17 cellular contexts compared by ENCODE assay signal in the genomic region with DNA sequence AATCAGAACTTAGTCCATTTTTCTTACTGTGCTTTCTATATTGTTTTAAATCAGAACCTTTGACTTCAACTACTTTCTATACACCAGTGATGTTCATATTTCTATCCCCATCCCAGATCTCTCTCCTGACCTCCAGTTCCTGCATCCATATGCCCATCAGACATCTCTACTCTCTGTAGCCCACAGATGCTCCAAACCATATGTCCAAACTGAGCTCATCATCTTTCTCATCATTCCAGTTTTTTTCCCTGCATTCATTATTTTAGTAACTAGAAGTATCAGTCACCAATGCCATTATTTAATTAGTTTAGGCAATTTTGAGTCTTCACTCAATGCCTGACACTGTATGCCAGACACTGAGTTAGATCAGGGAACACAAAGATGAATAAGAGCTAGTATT. TPM values are rescaled to one million over a fixed set of nuclear protein-coding genes. Genes with fewer than 3 reads are reported as not detected.
DNase-seq lines count a peak whose midpoint lies in the region; ATAC-seq and TF ChIP-seq lines count a peak whose summit lies in the region.
"Had no signal": no experiment of that assay in that cellular context is flagged by ENCODE, and none has a peak within 500 bp of the region (broad histone marks: within the 10 kb centered on the region; RNA-seq: fewer than 3 reads in every experiment).

No MANE protein-coding gene starts in this region.

- intact Hi-C loops in IMR-90 (cut with micrococcal nuclease), result no loop called here

- TF ChIP-seq CTCF in IMR-90 (conservative IDR thresholded peaks at IDR 0.05; ENCODE audit: low read depth, low read length), result no peak
- no peak for TF ChIP-seq CTCF in glutamatergic neuron (IDR thresholded peaks at IDR 0.05; ENCODE audit: partially characterized antibody, unreplicated experiment)

- no peak for TF ChIP-seq RAD21 in IMR-90 (IDR thresholded peaks at IDR 0.05; ENCODE audit: low read length)

- peak overlapping the region; percentile 2 for H3K27ac Mint-ChIP-seq in glutamatergic neuron (ENCODE audit: unreplicated experiment)
- H3K27ac Mint-ChIP-seq in activated CD4-positive, alpha-beta T cell treated with anti-CD3 and anti-CD28 coated beads, Interleukin-2, amount 10 ng/mL, durations not matched to agents 7 days and 5 days, result no peak overlapping the region
- H3K27ac Mint-ChIP-seq: CD4-positive, alpha-beta memory T cell; H9 had no signal

- no peak overlapping the region for H3K18ac ChIP-seq in IMR-90 (ENCODE audit: low read depth, low read length)

- POLR2A ChIA-PET in IMR-90 (lab: Charles Lee; ENCODE audit: unreplicated experiment), result no interaction called here
- POLR2A ChIA-PET in activated CD4-positive, alpha-beta T cell treated with anti-CD3 and anti-CD28 coated beads, Interleukin-2, amount 10 ng/mL, durations not matched to agents 7 days and 5 days (lab: Charles Lee), result interaction anchor here (0.5 kb wide), 1 partner anchor 235 kb away, joined by 3 read pairs; no protein-coding TSS in a partner anchor

- H4K8ac ChIP-seq in IMR-90 (ENCODE audit: low read depth in 2 of 2, low read length in 2 of 2), result no peak overlapping the region

- H3K9ac ChIP-seq in IMR-90 (ENCODE audit: low read depth, low read length), result no peak overlapping the region
- H3K9ac ChIP-seq: BLaER1 had no signal

- no peaks in the 10 kb centered on the region for H3K9me3 ChIP-seq in IMR-90 (ENCODE audit: control insufficient read depth, insufficient read depth, low read length)
- H3K9me3 ChIP-seq: BLaER1 had no signal

- H3K4ac ChIP-seq in IMR-90 (ENCODE audit: low read depth, low read length), result peak overlapping the region; percentile 31; the same call in 1 of the 2 replicates

- H3K4me2 ChIP-seq in IMR-90 (ENCODE audit: low read depth, low read length), result no peak overlapping the region
- H3K4me2 ChIP-seq: BLaER1 had no signal

- TF ChIP-seq POLR2A in IMR-90 (IDR thresholded peaks at IDR 0.05; ENCODE audit: low read depth, low read length), result no peak

- H2AFZ ChIP-seq in IMR-90 (replicated peaks; ENCODE audit: low read length, poor library complexity), result no peak overlapping the region

- no peak overlapping the region for H2BK5ac ChIP-seq in IMR-90 (ENCODE audit: low read depth, low read length, poor library complexity, severe bottlenecking)

- H2BK20ac ChIP-seq in IMR-90 (ENCODE audit: low read depth, low read length), result peak overlapping the region; percentile 34; the same call in 1 of the 2 replicates

- H3K36me3 Mint-ChIP-seq in glutamatergic neuron (ENCODE audit: unreplicated experiment), result no peaks in the 10 kb centered on the region
- peaks cover 2% of the 10 kb centered on the region for H3K36me3 Mint-ChIP-seq in activated CD4-positive, alpha-beta T cell treated with anti-CD3 and anti-CD28 coated beads, Interleukin-2, amount 10 ng/mL, durations not matched to agents 7 days and 5 days (ENCODE audit: low read depth)
- H3K36me3 Mint-ChIP-seq: CD14-positive monocyte; CD4-positive, alpha-beta memory T cell had no signal

- no peak overlapping the region for H3K14ac ChIP-seq in IMR-90 (replicated peaks; ENCODE audit: low read depth, low read length)

- no peak overlapping the region for H2AK9ac ChIP-seq in IMR-90 (replicated peaks; ENCODE audit: low read depth, low read length, poor library complexity)

- dilution Hi-C loops in IMR-90 (cut with HindIII; ENCODE audit: low sequenced_read_pairs, unreplicated experiment), result no loop called here

- H3K27me3 Mint-ChIP-seq in glutamatergic neuron (ENCODE audit: unreplicated experiment), result no peaks in the 10 kb centered on the region
- H3K27me3 Mint-ChIP-seq in activated CD4-positive, alpha-beta T cell treated with anti-CD3 and anti-CD28 coated beads, Interleukin-2, amount 10 ng/mL, durations not matched to agents 7 days and 5 days, result peaks cover 23% of the 10 kb centered on the region

- ATAC-seq in IMR-90 (ENCODE audit: low read depth), result no peak
- ATAC-seq: GM12878, HepG2 had no signal

- no peak overlapping the region for H4K5ac ChIP-seq in IMR-90 (ENCODE audit: low read depth, low read length)

- H3K27ac ChIP-seq in IMR-90 (ENCODE audit: insufficient read depth, low read length), result no peak overlapping the region
- H3K27ac ChIP-seq: BLaER1 had no signal

- H3K79me1 ChIP-seq in IMR-90 (ENCODE audit: low read depth in 1 of 2, low read length in 2 of 2), result no peaks in the 10 kb centered on the region

- H3K9me1 ChIP-seq in IMR-90 (ENCODE audit: insufficient read depth, low read length), result 0 out of 2 replicates have a peak, but pooled peaks cover 7% of the 10 kb centered on the region

- no peak overlapping the region for H3K23ac ChIP-seq in IMR-90 (ENCODE audit: low read depth, low read length)

- H2AK5ac ChIP-seq in IMR-90 (ENCODE audit: low read depth, low read length), result no peak overlapping the region

- H3K56ac ChIP-seq in IMR-90 (ENCODE audit: extremely low read depth, insufficient read depth, low read length), result no peak overlapping the region

- CTCF ChIA-PET in IMR-90 (lab: Yijun Ruan, JAX), result interaction anchor here (1.4 to 3.4 kb wide), 2 partner anchors 15 to 95 kb away, joined by 3 to 13 read pairs; no protein-coding TSS in a partner anchor
- CTCF ChIA-PET in activated CD4-positive, alpha-beta T cell treated with anti-CD3 and anti-CD28 coated beads, Interleukin-2, amount 10 ng/mL, durations not matched to agents 7 days and 5 days (lab: Charles Lee), result interaction anchor here (0.7 to 2.3 kb wide), 2 partner anchors 95 to 212 kb away, joined by 3 to 6 read pairs; no protein-coding TSS in a partner anchor

- peaks cover 13% of the 10 kb centered on the region for H3K4me1 Mint-ChIP-seq in glutamatergic neuron (ENCODE audit: low read depth, unreplicated experiment)
- H3K4me1 Mint-ChIP-seq in activated CD4-positive, alpha-beta T cell treated with anti-CD3 and anti-CD28 coated beads, Interleukin-2, amount 10 ng/mL, durations not matched to agents 7 days and 5 days, result peaks cover 20% of the 10 kb centered on the region
- H3K4me1 Mint-ChIP-seq: H9 had no signal

- in situ Hi-C loops in IMR-90 (cut with MboI; ENCODE audit: low sequenced_read_pairs), result no loop called here

- peak; percentile 10 for DNase-seq in NCI-H446 treated with DMSO at 0.1 percent for 48 hours (lab: John Stamatoyannopoulos, UW)
- no peak for DNase-seq in NCI-H446 (lab: John Stamatoyannopoulos, UW)
- no peak for DNase-seq in IMR-90
- DNase-seq in glutamatergic neuron, result no peak
- no peak for DNase-seq in SKM-1 (lab: John Stamatoyannopoulos, UW; ENCODE audit: unreplicated experiment)
- DNase-seq in activated CD4-positive, alpha-beta T cell treated with anti-CD3 and anti-CD28 coated beads, Interleukin-2, amount 10 ng/mL, durations not matched to agents 7 days and 5 days, result no peak
- DNase-seq in occipital lobe (lab: John Stamatoyannopoulos, UW), result no peak
- DNase-seq: 8988T; CD4-positive, alpha-beta memory T cell; DMS79 treated with DMSO at 0.1 percent for 48 hours; H9 had no signal

- H3K9me3 Mint-ChIP-seq in glutamatergic neuron (ENCODE audit: unreplicated experiment), result no peaks in the 10 kb centered on the region
- no peaks in the 10 kb centered on the region for H3K9me3 Mint-ChIP-seq in activated CD4-positive, alpha-beta T cell treated with anti-CD3 and anti-CD28 coated beads, Interleukin-2, amount 10 ng/mL, durations not matched to agents 7 days and 5 days
- H3K9me3 Mint-ChIP-seq: CD14-positive monocyte; CD4-positive, alpha-beta memory T cell; H9 had no signal

- BruUV-seq in IMR-90 (replicated peaks; lab: Mats Ljungman, UMichigan), result no TSS peak

- 0 out of 3 replicates have a peak overlapping the region, but pooled peaks have one; percentile 14 for H2BK15ac ChIP-seq in IMR-90 (ENCODE audit: low read depth, low read length)

- H3K27me3 ChIP-seq in IMR-90 (ENCODE audit: control insufficient read depth, insufficient read depth, low read length), result no peaks in the 10 kb centered on the region
- H3K27me3 ChIP-seq: BLaER1 had no signal

- no peak overlapping the region for H3K4me3 ChIP-seq in IMR-90 (ENCODE audit: insufficient read depth, low read depth, low read length)
- H3K4me3 ChIP-seq: BLaER1, GM12878 had no signal

- H3K4me1 ChIP-seq in IMR-90 (ENCODE audit: control insufficient read depth, insufficient read depth, low read length), result peaks cover 5% of the 10 kb centered on the region
- H3K4me1 ChIP-seq: BLaER1 had no signal

- no peaks in the 10 kb centered on the region for H4K20me1 ChIP-seq in IMR-90 (ENCODE audit: insufficient read depth, low read length)
- H4K20me1 ChIP-seq: BLaER1 had no signal

- no peak overlapping the region; the same call in 1 of the 2 replicates for H4K91ac ChIP-seq in IMR-90 (ENCODE audit: insufficient read depth, low read depth, low read length)

- no peaks in the 10 kb centered on the region for H3K36me3 ChIP-seq in IMR-90 (ENCODE audit: control insufficient read depth, insufficient read depth, low read length)
- H3K36me3 ChIP-seq: BLaER1 had no signal

- H3K4me3 Mint-ChIP-seq in glutamatergic neuron (ENCODE audit: unreplicated experiment), result no peak overlapping the region
- H3K4me3 Mint-ChIP-seq in activated CD4-positive, alpha-beta T cell treated with anti-CD3 and anti-CD28 coated beads, Interleukin-2, amount 10 ng/mL, durations not matched to agents 7 days and 5 days, result no peak overlapping the region
- H3K4me3 Mint-ChIP-seq: CD14-positive monocyte; CD4-positive, alpha-beta memory T cell; H9 had no signal

- H2BK120ac ChIP-seq in IMR-90 (ENCODE audit: low read depth, low read length), result peak overlapping the region; percentile 22; the same call in 1 of the 2 replicates

TF ChIP-seq in IMR-90, 13 proteins besides CTCF, POLR2A, EP300 and RAD21 (continues in another document):
- TF ChIP-seq MXI1 (IDR thresholded peaks at IDR 0.05; ENCODE audit: borderline replicate concordance, low read depth, low read length), result no peak
- TF ChIP-seq NFE2L2 (IDR thresholded peaks at IDR 0.05; ENCODE audit: low read depth, low read length), result no peak
- TF ChIP-seq FOS (IDR thresholded peaks at IDR 0.05; ENCODE audit: low read depth, low read length), result no peak
- no peak for TF ChIP-seq RFX5 (IDR thresholded peaks at IDR 0.05; ENCODE audit: low read depth, low read length)
- no peak for TF ChIP-seq MAZ (IDR thresholded peaks at IDR 0.05; ENCODE audit: borderline replicate concordance, low read depth, low read length)

RNA-seq across cellular contexts. Expression of a gene that starts 25.4 kb away (rescaled TPM):
- total RNA-seq in IMR-90 (2012; rRNA removed), result under 0.01 and 0.18 TPM in 2 replicates
- 0.24 and 0.27 TPM in 2 replicates for polyA plus RNA-seq in IMR-90 (2012; rRNA removed)
- polyA plus RNA-seq in IMR-90 (2012; cell fraction: cytosol; rRNA removed), result 0.04 and 0.22 TPM in 2 replicates
- 1.0 and 1.5 TPM in 2 replicates for polyA plus RNA-seq in IMR-90 (2012; cell fraction: nucleus; rRNA removed; ENCODE audit: low replicate concordance)
- total RNA-seq in glutamatergic neuron (ENCODE audit: unreplicated experiment), result 0.27 TPM
- total RNA-seq in activated CD4-positive, alpha-beta T cell treated with anti-CD3 and anti-CD28 coated beads, Interleukin-2, amount 10 ng/mL, durations not matched to agents 7 days and 5 days, result 100 to 1,000 TPM; 239 to 242 TPM
- total RNA-seq in occipital lobe, result 0.62 TPM
- total RNA-seq: HepG2 had no signal

RNA-seq across cellular contexts. Expression of a gene that starts 37.2 kb away (rescaled TPM):
- total RNA-seq in IMR-90 (2012; rRNA removed) (not detected in 2 replicates), glutamatergic neuron (ENCODE audit: unreplicated experiment) (0.39 TPM), occipital lobe (2.7 TPM)
- not detected in 2 replicates for polyA plus RNA-seq in IMR-90 (2012; rRNA removed)
- not detected in 2 replicates for polyA plus RNA-seq in IMR-90 (2012; cell fraction: cytosol; rRNA removed)
- polyA plus RNA-seq in IMR-90 (2012; cell fraction: nucleus; rRNA removed; ENCODE audit: low replicate concordance), result not detected in 2 replicates
- not detected for total RNA-seq in activated CD4-positive, alpha-beta T cell treated with anti-CD3 and anti-CD28 coated beads, Interleukin-2, amount 10 ng/mL, durations not matched to agents 7 days and 5 days
- total RNA-seq: CD4-positive, alpha-beta memory T cell; H1; HepG2 had no signal
- polyA plus RNA-seq: AG04450; CD14-positive monocyte; CD4-positive, alpha-beta memory T cell; GM12878; HepG2 had no signal

Comparison
In these comparisons a context has a peak if more than half of its experiments do, and no peak if none do; other contexts are left out.
1. RNA of a gene that starts 25.4 kb away (total RNA-seq): 239 to 242 TPM in activated CD4-positive, alpha-beta T cell treated with anti-CD3 and anti-CD28 coated beads, Interleukin-2, amount 10 ng/mL, durations not matched to agents 7 days and 5 days; 0.62 TPM in occipital lobe (single experiment), 0.27 TPM in glutamatergic neuron (single experiment) and under 0.01 to 0.18 TPM in IMR-90; every median in the first group is over 100 times any median in the second.